In the genomic region with DNA sequence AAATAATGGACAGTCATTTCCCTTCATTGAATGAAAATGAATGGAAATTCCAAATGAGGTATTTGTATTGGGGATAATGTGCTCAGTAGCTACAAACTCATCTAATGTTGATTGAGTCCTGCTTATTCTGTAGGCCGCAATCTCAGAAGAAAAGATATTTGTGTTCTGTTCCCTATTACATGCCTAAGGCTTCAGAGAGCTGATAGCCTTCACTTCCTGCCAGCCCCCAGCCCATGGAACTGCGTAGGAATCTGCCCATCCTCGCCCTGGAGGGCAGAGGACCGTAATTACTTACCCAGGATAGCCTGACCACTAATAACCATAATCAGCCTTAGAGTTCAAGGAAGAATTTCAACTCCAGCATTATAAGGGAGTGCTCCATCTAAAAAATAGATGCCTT, we compare ENCODE assay signal across 17 cellular contexts.
"Had no signal": no experiment of that assay in that cellular context is flagged by ENCODE, and none has a peak within 500 bp of the region (broad histone marks: within the 10 kb centered on the region; RNA-seq: fewer than 3 reads in every experiment).

No MANE protein-coding gene starts in this region.

- FAIRE-seq: colon, frontal cortex, small intestine had no signal

- H3K4me3 ChIP-seq: heart left ventricle, stomach, tibial artery had no signal

- H3K27ac ChIP-seq: heart left ventricle, neutrophil had no signal

- H3K9me3 Mint-ChIP-seq: endodermal cell; naive thymus-derived CD4-positive, alpha-beta T cell had no signal

- H3K4me3 Mint-ChIP-seq: endodermal cell; naive thymus-derived CD4-positive, alpha-beta T cell had no signal

- H3K9me3 ChIP-seq: heart left ventricle, neutrophil, stomach, tibial artery had no signal

- H3K27me3 ChIP-seq: heart left ventricle, neutrophil, stomach, tibial artery had no signal

- H3K27me3 Mint-ChIP-seq: naive thymus-derived CD4-positive, alpha-beta T cell had no signal

- ATAC-seq: heart left ventricle; naive thymus-derived CD4-positive, alpha-beta T cell had no signal

- DNase-seq: cerebellar nuclear complex; effector CD4-positive, alpha-beta T cell; endodermal cell; heart left ventricle; hippocampal formation; kidney glomerular epithelial cell; mesendoderm; naive thymus-derived CD4-positive, alpha-beta T cell; small intestine; stimulated activated CD4-positive, alpha-beta T cell treated with anti-CD3 and anti-CD28 coated beads, Interleukin-12 subunit alpha, Interleukin-12 subunit beta, amount 100 ng/mL, for 4 hours; stimulated activated naive CD4-positive, alpha-beta T cell; stomach; substantia nigra; tibial artery had no signal

- H3K27ac Mint-ChIP-seq: endodermal cell had no signal
